In the genomic region with DNA sequence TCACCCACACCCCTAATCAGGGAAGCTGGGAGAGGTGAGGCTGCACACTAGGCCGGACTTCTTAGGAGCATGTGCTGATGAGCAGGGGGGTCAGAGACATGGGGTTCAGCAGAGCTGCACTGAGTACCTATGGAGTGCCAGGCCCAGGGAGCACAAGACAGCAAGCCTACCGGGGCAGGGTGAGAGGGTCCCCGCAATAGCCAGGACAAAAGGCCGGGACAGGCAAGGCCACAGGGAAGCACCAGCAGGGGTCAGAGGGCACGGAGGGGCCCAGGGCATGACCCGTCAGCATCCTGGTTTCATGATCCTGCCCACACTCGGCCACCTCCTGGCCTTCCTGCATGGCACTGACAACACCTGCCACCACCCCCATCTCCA, we compare ENCODE assay signal across 15 cellular contexts.
A peak's percentile ranks its signal among the peaks of the same experiment; 100 is the strongest.
DNase-seq lines count a peak whose midpoint lies in the region; TF ChIP-seq lines count a peak whose summit lies in the region.
"Had no signal": no experiment of that assay in that cellular context is flagged by ENCODE, and none has a peak within 500 bp of the region (broad histone marks: within the 10 kb centered on the region; RNA-seq: fewer than 3 reads in every experiment).

No MANE protein-coding gene starts in this region.

- no peak overlapping the region for H3K4me3 ChIP-seq in Peyer's patch
- peak overlapping the region in 2 of 4 donors; percentile 1 to 33 for H3K4me3 ChIP-seq in esophagus squamous epithelium
- H3K4me3 ChIP-seq in osteoblast (ENCODE audit: insufficient read depth, low read length): no peak overlapping the region
- H3K4me3 ChIP-seq in thymus (ENCODE audit: low read length): no peak overlapping the region
- H3K4me3 ChIP-seq: GM12878 had no signal

- H3K9me3 ChIP-seq in Peyer's patch (no peaks in the 10 kb centered on the region), esophagus squamous epithelium (no peaks in the 10 kb centered on the region), osteoblast (ENCODE audit: low read depth, low read length) (no peaks in the 10 kb centered on the region), thymus (ENCODE audit: control insufficient read depth) (no peaks in the 10 kb centered on the region)

- H4K20me1 ChIP-seq in osteoblast (ENCODE audit: insufficient read depth, low read length): peaks cover 3% of the 10 kb centered on the region

- H2AFZ ChIP-seq in osteoblast (ENCODE audit: low read length): no peak overlapping the region

- H3K4me1 ChIP-seq in Peyer's patch: peaks cover 0 to 57% (median 0%) of the 10 kb centered on the region in 4 donors
- H3K4me1 ChIP-seq in esophagus squamous epithelium: peaks cover 58 to 100% (median 83%) of the 10 kb centered on the region in 3 donors
- peaks cover 46% of the 10 kb centered on the region for H3K4me1 ChIP-seq in osteoblast (ENCODE audit: insufficient read depth, low read length)
- H3K4me1 ChIP-seq in thymus (ENCODE audit: control insufficient read depth, insufficient read depth, low read length): no peaks in the 10 kb centered on the region

- H3K79me2 ChIP-seq in osteoblast (ENCODE audit: insufficient read depth, low read length): peaks cover 95% of the 10 kb centered on the region

- TF ChIP-seq POLR2A in Peyer's patch (IDR thresholded peaks at IDR 0.05) (no peak), esophagus squamous epithelium (IDR thresholded peaks at IDR 0.05) (no peak)

- H3K27me3 ChIP-seq in Peyer's patch: no peaks in the 10 kb centered on the region
- H3K27me3 ChIP-seq in esophagus squamous epithelium: no peaks in the 10 kb centered on the region
- H3K27me3 ChIP-seq in osteoblast (ENCODE audit: insufficient read depth, low read length): no peaks in the 10 kb centered on the region
- H3K27me3 ChIP-seq in thymus (ENCODE audit: control insufficient read depth, insufficient read depth): no peaks in the 10 kb centered on the region

- H3K36me3 ChIP-seq in Peyer's patch (no peaks in the 10 kb centered on the region), esophagus squamous epithelium (peaks cover 0 to 12% (median 0%) of the 10 kb centered on the region in 3 donors), osteoblast (ENCODE audit: insufficient read depth, low read length) (peaks cover 5% of the 10 kb centered on the region), thymus (ENCODE audit: control insufficient read depth, insufficient read depth) (no peaks in the 10 kb centered on the region)

- intact Hi-C loops in esophagus squamous epithelium (cut with DNase I): no loop called here

- no peak overlapping the region for H3K4me2 ChIP-seq in osteoblast (ENCODE audit: insufficient read depth, low read length)

- WGBS in esophagus squamous epithelium, 2 donors: 56 to 76% methylated on average over 6 of the region's 7 CpGs
- WGBS in thymus: 95% methylated on average over 7 of the region's 7 CpGs

- TF ChIP-seq CTCF in Peyer's patch (IDR thresholded peaks at IDR 0.05) (no peak), esophagus squamous epithelium (IDR thresholded peaks at IDR 0.05) (no peak), osteoblast (IDR thresholded peaks at IDR 0.05; ENCODE audit: extremely low read depth, low read depth, low read length) (no peak), GM10266 (IDR thresholded peaks at IDR 0.05; ENCODE audit: control insufficient read depth, insufficient read depth, low read depth, missing control alignments) (no peak)

- no peak for DNase-seq in Peyer's patch
- no peak for DNase-seq in esophagus squamous epithelium (lab: John Stamatoyannopoulos, UW)
- DNase-seq in osteoblast (ENCODE audit: insufficient read length, low spot score, missing footprints): peak; percentile 31
- DNase-seq in NCI-H1417 treated with DMSO at 0.1 percent for 48 hours (lab: John Stamatoyannopoulos, UW): no peak
- DNase-seq in GM10266 (ENCODE audit: extremely low spot score): no peak
- no peak for DNase-seq in nucleus accumbens (lab: John Stamatoyannopoulos, UW)
- no peak for DNase-seq in germinal center (ENCODE audit: low spot score)
- DNase-seq: activated CD4-positive, alpha-beta T cell treated with anti-CD3 and anti-CD28 coated beads for 36 hours; activated T-cell treated with anti-CD3 and anti-CD28 coated beads, Interleukin-2, amount 50 U/mL, for 4 hours; effector CD8-positive, alpha-beta T cell; immature natural killer cell; naive thymus-derived CD8-positive, alpha-beta T cell; PC-3 had no signal

- H3K27ac ChIP-seq in Peyer's patch (peak overlapping the region; percentile 50 to 92 (median 70)), esophagus squamous epithelium (peak overlapping the region; percentile 87 to 95 (median 92)), osteoblast (ENCODE audit: low read depth, low read length) (no peak overlapping the region), thymus (ENCODE audit: low read depth) (peak overlapping the region; percentile 83)
